Comparison of ENCODE assay signal across 6 cellular contexts in the genomic region with DNA sequence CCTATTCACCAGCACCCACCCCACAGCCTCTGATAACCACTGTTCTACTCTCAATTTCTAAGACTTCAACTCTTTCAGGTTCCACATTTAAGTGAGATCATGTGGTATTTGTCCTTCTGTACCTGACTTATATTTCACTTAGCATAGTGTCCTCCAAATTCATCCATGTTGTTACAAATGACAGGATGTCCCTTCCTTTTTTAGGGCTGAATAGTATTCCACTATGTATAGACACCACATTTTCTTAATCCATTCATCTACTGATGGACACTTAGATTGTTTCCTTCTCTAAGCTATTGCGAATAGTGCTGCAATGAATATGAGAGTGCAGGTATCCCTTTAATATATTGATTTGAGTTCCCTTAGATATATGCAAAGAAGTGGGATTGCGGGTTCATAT.
"Had no signal": no experiment of that assay in that cellular context is flagged by ENCODE, and none has a peak within 500 bp of the region (broad histone marks: within the 10 kb centered on the region; RNA-seq: fewer than 3 reads in every experiment).

No MANE protein-coding gene starts in this region.

- DNase-seq: KBM-7, KG1 had no signal

- H3K9ac ChIP-seq: KMS-11 had no signal

- H3K4me2 ChIP-seq: KMS-11 had no signal

- H3K27ac ChIP-seq: HL-60, KMS-11 had no signal

- FAIRE-seq: HepG2, HTR-8/SVneo had no signal
